ENCODE assay signal across 8 cellular contexts in genomic region chr11:58567889-58568512, GRCh38. TPM values are rescaled to one million over a fixed set of nuclear protein-coding genes. Genes with fewer than 3 reads are reported as not detected.
DNase-seq lines count a peak whose midpoint lies in the region; ATAC-seq, FAIRE-seq and TF ChIP-seq lines count a peak whose summit lies in the region.

No MANE protein-coding gene starts in this region.

- no peaks in the 10 kb centered on the region for H3K9me1 ChIP-seq in endothelial cell of umbilical vein (replicated peaks; ENCODE audit: control insufficient read depth, extremely low read depth, insufficient read depth, low read length)

- no peak overlapping the region for H3K4me3 ChIP-seq in endothelial cell of umbilical vein (replicated peaks in 1 of 3; ENCODE audit: insufficient read depth in 1 of 3, low read depth in 1 of 3, low read length in 3 of 3)
- H3K4me3 ChIP-seq in neuronal stem cell (ENCODE audit: low read length in 2 of 2) = no peak overlapping the region
- H3K4me3 ChIP-seq in thyroid gland (replicated peaks in 1 of 3) = no peak overlapping the region

- H3K27ac ChIP-seq in endothelial cell of umbilical vein (ENCODE audit: insufficient read depth, low read depth, low read length) = no peak overlapping the region
- no peak overlapping the region for H3K27ac ChIP-seq in neuronal stem cell (replicated peaks; ENCODE audit: low read length)
- H3K27ac ChIP-seq in thyroid gland = no peak overlapping the region

- TF ChIP-seq CTCF in CD14-positive monocyte (IDR thresholded peaks at IDR 0.05) (peak; percentile 82), endothelial cell of umbilical vein (IDR thresholded peaks at IDR 0.05; ENCODE audit: extremely low read depth in 1 of 2, insufficient read depth in 1 of 2, low read depth in 1 of 2, low read length in 2 of 2) (peak; percentile 76 to 86), thyroid gland (IDR thresholded peaks at IDR 0.05) (peak; percentile 46 to 78 (median 58))

- dilution Hi-C loops in endothelial cell of umbilical vein (cut with MboI; ENCODE audit: extremely low pct_ligation_motif_present, low sequenced_read_pairs) = no loop called here

- H3K9me3 ChIP-seq in endothelial cell of umbilical vein (replicated peaks; ENCODE audit: control insufficient read depth, insufficient read depth, low read length) (no peaks in the 10 kb centered on the region), neuronal stem cell (replicated peaks in 1 of 2; ENCODE audit: control insufficient read depth in 2 of 2, insufficient read depth in 1 of 2, low read depth in 1 of 2, low read length in 2 of 2) (no peaks in the 10 kb centered on the region), thyroid gland (no peaks in the 10 kb centered on the region)

- no peaks in the 10 kb centered on the region for H3K79me2 ChIP-seq in endothelial cell of umbilical vein (ENCODE audit: control insufficient read depth, insufficient read depth, low read length)

- peaks cover 18% of the 10 kb centered on the region for H3K4me1 Mint-ChIP-seq in CD14-positive monocyte
- peaks cover 66% of the 10 kb centered on the region for H3K4me1 Mint-ChIP-seq in activated CD8-positive, alpha-beta T cell treated with anti-CD3 and anti-CD28 coated beads, Interleukin-2, amount 10 ng/mL, durations not matched to agents 7 days and 5 days (ENCODE audit: low read depth)

- no peak overlapping the region for H3K14ac ChIP-seq in neuronal stem cell (ENCODE audit: low read length)

- no peak overlapping the region for H2AFZ ChIP-seq in endothelial cell of umbilical vein (ENCODE audit: low read depth, low read length)
- H2AFZ ChIP-seq in neuronal stem cell (ENCODE audit: low read length) = no peak overlapping the region

- H3K36me3 ChIP-seq in endothelial cell of umbilical vein (ENCODE audit: control insufficient read depth in 2 of 2, extremely low read depth in 1 of 2, insufficient read depth in 2 of 2, low read length in 2 of 2) = no peaks in the 10 kb centered on the region
- H3K36me3 ChIP-seq in neuronal stem cell (replicated peaks in 1 of 2; ENCODE audit: control insufficient read depth in 2 of 2, insufficient read depth in 2 of 2, low read length in 2 of 2) = peaks cover 0 to 7% of the 10 kb centered on the region in 2 donors
- peaks cover 12 to 27% of the 10 kb centered on the region in 2 donors for H3K36me3 ChIP-seq in thyroid gland

- H2BK120ac ChIP-seq in neuronal stem cell (ENCODE audit: low read depth, low read length) = no peak overlapping the region

- H2AK5ac ChIP-seq in neuronal stem cell (ENCODE audit: low read depth, low read length) = no peak overlapping the region

- intact Hi-C loops in CD14-positive monocyte (cut with micrococcal nuclease) (no loop called here), endothelial cell of umbilical vein (cut with micrococcal nuclease) (loop anchor here (1.0 to 2.0 kb wide), 3 partner anchors 107 to 927 kb away; no protein-coding TSS in a partner anchor), thyroid gland (cut with DNase I) (loop anchor here (10.0 kb wide), 1 partner anchor 107 kb away; no protein-coding TSS in a partner anchor)

- no peak overlapping the region for H3K18ac ChIP-seq in neuronal stem cell (ENCODE audit: low read length)

- no peak overlapping the region for H4K8ac ChIP-seq in neuronal stem cell (ENCODE audit: low read depth, low read length)

- CTCF ChIA-PET in activated CD8-positive, alpha-beta T cell treated with anti-CD3 and anti-CD28 coated beads, Interleukin-2, amount 10 ng/mL, durations not matched to agents 7 days and 5 days (lab: Charles Lee) = interaction anchor here (0.6 to 4.4 kb wide), 39 partner anchors 8 to 1091 kb away, joined by 3 to 100 read pairs (median 5); partner anchors contain the start of genes CNTF, FAM111B, LPXN and ZFP91
- CTCF ChIA-PET in endothelial cell of umbilical vein (lab: Charles Lee) = interaction anchor here (0.6 to 4.1 kb wide), 38 partner anchors 8 to 817 kb away, joined by 3 to 90 read pairs (median 6); partner anchors contain the start of genes LPXN and ZFP91

- H3K79me1 ChIP-seq in neuronal stem cell (ENCODE audit: low read depth, low read length) = no peaks in the 10 kb centered on the region

- no peak overlapping the region for H3K4ac ChIP-seq in neuronal stem cell (ENCODE audit: low read length)

- H3K4me2 ChIP-seq in endothelial cell of umbilical vein (ENCODE audit: insufficient read depth, low read length) (no peak overlapping the region), neuronal stem cell (ENCODE audit: insufficient read depth, low read length, poor library complexity, severe bottlenecking) (no peak overlapping the region)

- no peaks in the 10 kb centered on the region for H3K27me3 Mint-ChIP-seq in CD14-positive monocyte (ENCODE audit: low read depth in 3 of 3)
- no peaks in the 10 kb centered on the region for H3K27me3 Mint-ChIP-seq in activated CD8-positive, alpha-beta T cell treated with anti-CD3 and anti-CD28 coated beads, Interleukin-2, amount 10 ng/mL, durations not matched to agents 7 days and 5 days (ENCODE audit: low read depth)

- H3K23ac ChIP-seq in neuronal stem cell (ENCODE audit: low read depth, low read length, poor library complexity) = no peak overlapping the region

- DNase-seq in CD14-positive monocyte (ENCODE audit: low spot score) = peak; percentile 61
- peak; percentile 50 for DNase-seq in NCI-H748 (lab: John Stamatoyannopoulos, UW; ENCODE audit: unreplicated experiment)
- DNase-seq in activated CD8-positive, alpha-beta T cell treated with anti-CD3 and anti-CD28 coated beads, Interleukin-2, amount 10 ng/mL, durations not matched to agents 7 days and 5 days = peak; percentile 85
- peak; percentile 76 for DNase-seq in endothelial cell of umbilical vein (ENCODE audit: low read depth, low spot score)
- peak; percentile 54 for DNase-seq in neuronal stem cell (ENCODE audit: low spot score)
- peak; percentile 51 to 53 for DNase-seq in thyroid gland

- no CpG with 5 or more reads among the region's 4 CpGs for whole genome bisulfite sequencing in neuronal stem cell (ENCODE audit: extremely low coverage in 2 of 2, insufficient read length in 2 of 2, insufficient replicate concordance in 1 of 2), 2 donors
- WGBS in thyroid gland, 2 donors = 53 to 54% methylated on average over 4 of the region's 4 CpGs

- peak; percentile 84 for FAIRE-seq in endothelial cell of umbilical vein (lab: Jason Lieb, UNC)

- H2BK15ac ChIP-seq in neuronal stem cell (ENCODE audit: low read length) = no peak overlapping the region

- no peak overlapping the region for H3K4me3 Mint-ChIP-seq in CD14-positive monocyte
- H3K4me3 Mint-ChIP-seq in activated CD8-positive, alpha-beta T cell treated with anti-CD3 and anti-CD28 coated beads, Interleukin-2, amount 10 ng/mL, durations not matched to agents 7 days and 5 days = peak overlapping the region; percentile 37

- peaks cover 3% of the 10 kb centered on the region for H3K4me1 ChIP-seq in endothelial cell of umbilical vein (ENCODE audit: control insufficient read depth, extremely low read depth, insufficient read depth, low read length)
- no peaks in the 10 kb centered on the region for H3K4me1 ChIP-seq in neuronal stem cell (ENCODE audit: control insufficient read depth in 2 of 2, insufficient read depth in 1 of 2, low read depth in 1 of 2, low read length in 2 of 2)
- H3K4me1 ChIP-seq in thyroid gland = peaks cover 0 to 3% of the 10 kb centered on the region in 2 donors

- H3K27ac Mint-ChIP-seq in CD14-positive monocyte = peak overlapping the region in 6 of 7 donors; percentile 33 to 89 (median 71)
- peak overlapping the region; percentile 74 for H3K27ac Mint-ChIP-seq in activated CD8-positive, alpha-beta T cell treated with anti-CD3 and anti-CD28 coated beads, Interleukin-2, amount 10 ng/mL, durations not matched to agents 7 days and 5 days

- no peaks in the 10 kb centered on the region for H3K9me3 Mint-ChIP-seq in CD14-positive monocyte
- no peaks in the 10 kb centered on the region for H3K9me3 Mint-ChIP-seq in activated CD8-positive, alpha-beta T cell treated with anti-CD3 and anti-CD28 coated beads, Interleukin-2, amount 10 ng/mL, durations not matched to agents 7 days and 5 days (ENCODE audit: insufficient read depth)

- no peaks in the 10 kb centered on the region for H4K20me1 ChIP-seq in endothelial cell of umbilical vein (replicated peaks; ENCODE audit: control insufficient read depth, extremely low read depth, insufficient read depth, low read length)

- no peak overlapping the region for H2BK12ac ChIP-seq in neuronal stem cell (ENCODE audit: low read length)

- ATAC-seq in GM18907 (IDR thresholded peaks at IDR 0.05; ENCODE audit: unreplicated experiment) (peak; percentile 90), HG03139 (IDR thresholded peaks at IDR 0.05; ENCODE audit: unreplicated experiment) (peak; percentile 83)
- ATAC-seq in activated CD8-positive, alpha-beta T cell treated with anti-CD3 and anti-CD28 coated beads, Interleukin-2, amount 10 ng/mL, durations not matched to agents 7 days and 5 days = peak; percentile 95

- peaks cover 50 to 66% of the 10 kb centered on the region in 2 donors for H3K36me3 Mint-ChIP-seq in CD14-positive monocyte
- H3K36me3 Mint-ChIP-seq in activated CD8-positive, alpha-beta T cell treated with anti-CD3 and anti-CD28 coated beads, Interleukin-2, amount 10 ng/mL, durations not matched to agents 7 days and 5 days (ENCODE audit: low read depth) = peaks cover 59% of the 10 kb centered on the region

- BruUV-seq in endothelial cell of umbilical vein (replicated peaks; lab: Mats Ljungman, UMichigan) = no TSS peak

- H4K91ac ChIP-seq in neuronal stem cell (ENCODE audit: low read depth, low read length, poor library complexity) = no peak overlapping the region

- POLR2A ChIA-PET in activated CD8-positive, alpha-beta T cell treated with anti-CD3 and anti-CD28 coated beads, Interleukin-2, amount 10 ng/mL, durations not matched to agents 7 days and 5 days (lab: Charles Lee) = interaction anchor here (0.6 to 2.9 kb wide), 6 partner anchors 10 to 827 kb away, joined by 3 to 23 read pairs (median 3); partner anchors contain the start of genes SELENOH and ZFP91
- POLR2A ChIA-PET in endothelial cell of umbilical vein (lab: Charles Lee) = no interaction called here

- H3K27me3 ChIP-seq in endothelial cell of umbilical vein (ENCODE audit: control insufficient read depth in 2 of 2, insufficient read depth in 2 of 2, low read length in 2 of 2) = no peaks in the 10 kb centered on the region
- no peaks in the 10 kb centered on the region for H3K27me3 ChIP-seq in neuronal stem cell (ENCODE audit: control insufficient read depth in 3 of 3, insufficient read depth in 3 of 3, low read depth in 1 of 3, low read length in 3 of 3)
- no peaks in the 10 kb centered on the region for H3K27me3 ChIP-seq in thyroid gland

- H3K9ac ChIP-seq in endothelial cell of umbilical vein (replicated peaks; ENCODE audit: extremely low read depth, insufficient read depth, low read length) = no peak overlapping the region
- H3K9ac ChIP-seq in neuronal stem cell (ENCODE audit: low read depth, low read length, poor library complexity) = no peak overlapping the region

- no peak for TF ChIP-seq POLR2A in endothelial cell of umbilical vein (IDR thresholded peaks at IDR 0.05; ENCODE audit: low read depth, low read length)
- TF ChIP-seq POLR2A in thyroid gland (IDR thresholded peaks at IDR 0.05) = no peak

- H2BK5ac ChIP-seq in neuronal stem cell (ENCODE audit: low read length) = no peak overlapping the region

RNA-seq across cellular contexts. Expression of gene LPXN, which starts 7.7 kb away (rescaled TPM):
- polyA plus RNA-seq in CD14-positive monocyte = 100 to 1,000 TPM; 101 to 133 TPM
- total RNA-seq in activated CD8-positive, alpha-beta T cell treated with anti-CD3 and anti-CD28 coated beads, Interleukin-2, amount 10 ng/mL, durations not matched to agents 7 days and 5 days = 100 to 1,000 TPM; 159 to 169 TPM
- 3.9 and 6.2 TPM in 2 replicates for total RNA-seq in endothelial cell of umbilical vein
- polyA plus RNA-seq in endothelial cell of umbilical vein = 5.1 and 6.2 TPM in 2 replicates
- polyA plus RNA-seq in endothelial cell of umbilical vein (2011; cell fraction: cytosol; rRNA removed) = 5.1 and 5.7 TPM in 2 replicates
- polyA plus RNA-seq in endothelial cell of umbilical vein (2011; cell fraction: nucleus; rRNA removed) = 13.2 and 13.7 TPM in 2 replicates
- 10.0 and 23.0 TPM in 2 replicates for polyA plus RNA-seq in endothelial cell of umbilical vein (2012)
- 7.2 and 14.9 TPM in 2 replicates for polyA minus RNA-seq in endothelial cell of umbilical vein
- polyA minus RNA-seq in endothelial cell of umbilical vein (2011; cell fraction: cytosol; rRNA and poly(A)+ RNA removed) = not detected
- 10.9 and 17.5 TPM in 2 replicates for polyA minus RNA-seq in endothelial cell of umbilical vein (2011; cell fraction: nucleus; rRNA and poly(A)+ RNA removed)
- 2.2 TPM for polyA plus RNA-seq in neuronal stem cell (2013, experiment 1 of 2)
- polyA plus RNA-seq in neuronal stem cell (2013, experiment 2 of 2) = 2.4 TPM
- total RNA-seq in thyroid gland = 10 to 100 TPM in 2 of 4 donors, 1 to 10 TPM in 2; 5.8 to 14.4 (median 9.4) TPM

RNA-seq across cellular contexts. Expression of gene ZFP91, which starts 10.9 kb away (rescaled TPM):
- 1 to 10 TPM; 8.0 to 8.3 TPM for polyA plus RNA-seq in CD14-positive monocyte
- total RNA-seq in activated CD8-positive, alpha-beta T cell treated with anti-CD3 and anti-CD28 coated beads, Interleukin-2, amount 10 ng/mL, durations not matched to agents 7 days and 5 days = 10 to 100 TPM; 59.9 to 60.1 TPM
- 51.0 and 52.0 TPM in 2 replicates for total RNA-seq in endothelial cell of umbilical vein
- polyA plus RNA-seq in endothelial cell of umbilical vein = 13.3 and 20.2 TPM in 2 replicates
- polyA plus RNA-seq in endothelial cell of umbilical vein (2011; cell fraction: cytosol; rRNA removed) = 17.8 and 18.3 TPM in 2 replicates
- 21.5 and 33.6 TPM in 2 replicates for polyA plus RNA-seq in endothelial cell of umbilical vein (2011; cell fraction: nucleus; rRNA removed)
- 28.3 and 40.7 TPM in 2 replicates for polyA plus RNA-seq in endothelial cell of umbilical vein (2012)
- 35.3 and 36.9 TPM in 2 replicates for polyA minus RNA-seq in endothelial cell of umbilical vein
- polyA minus RNA-seq in endothelial cell of umbilical vein (2011; cell fraction: cytosol; rRNA and poly(A)+ RNA removed) = 29.9 TPM
- 26.0 and 35.7 TPM in 2 replicates for polyA minus RNA-seq in endothelial cell of umbilical vein (2011; cell fraction: nucleus; rRNA and poly(A)+ RNA removed)
- polyA plus RNA-seq in neuronal stem cell (2013, experiment 1 of 2) = 42.3 TPM
- 43.7 TPM for polyA plus RNA-seq in neuronal stem cell (2013, experiment 2 of 2)
- 10 to 100 TPM; 49.8 to 63.7 (median 59.1) TPM for total RNA-seq in thyroid gland

RNA-seq across cellular contexts. Expression of gene CNTF, which starts 54.5 kb away (rescaled TPM):
- polyA plus RNA-seq in CD14-positive monocyte = not detected
- total RNA-seq in activated CD8-positive, alpha-beta T cell treated with anti-CD3 and anti-CD28 coated beads, Interleukin-2, amount 10 ng/mL, durations not matched to agents 7 days and 5 days = 1 to 10 TPM; 2.8 to 4.2 TPM
- total RNA-seq in endothelial cell of umbilical vein = 2.9 and 3.3 TPM in 2 replicates
- polyA plus RNA-seq in endothelial cell of umbilical vein = 0.53 and 0.84 TPM in 2 replicates
- 0.52 and 0.61 TPM in 2 replicates for polyA plus RNA-seq in endothelial cell of umbilical vein (2011; cell fraction: cytosol; rRNA removed)
- polyA plus RNA-seq in endothelial cell of umbilical vein (2011; cell fraction: nucleus; rRNA removed) = 6.8 and 7.6 TPM in 2 replicates
- polyA plus RNA-seq in endothelial cell of umbilical vein (2012) = 0.83 and 1.9 TPM in 2 replicates
- polyA minus RNA-seq in endothelial cell of umbilical vein = 6.5 and 7.7 TPM in 2 replicates
- polyA minus RNA-seq in endothelial cell of umbilical vein (2011; cell fraction: cytosol; rRNA and poly(A)+ RNA removed) = 1.5 TPM
- 19.7 and 26.8 TPM in 2 replicates for polyA minus RNA-seq in endothelial cell of umbilical vein (2011; cell fraction: nucleus; rRNA and poly(A)+ RNA removed)
- 0.33 TPM for polyA plus RNA-seq in neuronal stem cell (2013, experiment 1 of 2)
- polyA plus RNA-seq in neuronal stem cell (2013, experiment 2 of 2) = 0.15 TPM
- 1 to 10 TPM; 1.6 to 5.0 (median 1.7) TPM for total RNA-seq in thyroid gland

Comparison
In these comparisons a context has a peak if more than half of its experiments do, and no peak if none do; other contexts are left out.
1. RNA of gene LPXN, which starts 7.7 kb away (total RNA-seq): 159 to 169 TPM in activated CD8-positive, alpha-beta T cell treated with anti-CD3 and anti-CD28 coated beads, Interleukin-2, amount 10 ng/mL, durations not matched to agents 7 days and 5 days; 5.8 to 14.4 TPM in thyroid gland and 3.9 to 6.2 TPM in endothelial cell of umbilical vein; every median in the first group is over 10 times any median in the second.
2. intact Hi-C loops: an anchor here in endothelial cell of umbilical vein (1.0 to 2.0 kb wide) and thyroid gland (10.0 kb wide); none called in CD14-positive monocyte.
3. Peak in every context shown above with its lines, with median percentiles within 50 percentile points of each other: DNase-seq, CTCF ChIP-seq and ATAC-seq.